ENCODE assay signal across 9 cellular contexts in genomic region chr2:50746526-50746925, GRCh38.
DNase-seq lines count a peak whose midpoint lies in the region; ATAC-seq lines count a peak whose summit lies in the region.
"Had no signal": no experiment of that assay in that cellular context is flagged by ENCODE, and none has a peak within 500 bp of the region (broad histone marks: within the 10 kb centered on the region; RNA-seq: fewer than 3 reads in every experiment).

No MANE protein-coding gene starts in this region.

- ATAC-seq in HG02610 (IDR thresholded peaks at IDR 0.05; ENCODE audit: unreplicated experiment): peak; percentile 86
- ATAC-seq in activated naive CD4-positive, alpha-beta T cell treated with anti-CD3 and anti-CD28 coated beads, Interleukin-2, amount 50 U/mL, for 72 hours: no peak

- WGBS in iPS DF 6.9 (ENCODE audit: insufficient coverage, insufficient read length): no CpG with 5 or more reads among the region's 2 CpGs

- H3K4me3 ChIP-seq in iPS DF 6.9 (ENCODE audit: low read length): no peak overlapping the region

- no peaks in the 10 kb centered on the region for H3K27me3 ChIP-seq in iPS DF 6.9 (ENCODE audit: control insufficient read depth, insufficient read depth, low read length)
- H3K27me3 ChIP-seq: neutrophil had no signal

- H3K36me3 Mint-ChIP-seq in activated naive CD4-positive, alpha-beta T cell treated with anti-CD3 and anti-CD28 coated beads, Interleukin-2, amount 50 U/mL, for 72 hours: no peaks in the 10 kb centered on the region

- H3K27ac ChIP-seq in iPS DF 6.9 (ENCODE audit: low read length): no peak overlapping the region
- H3K27ac ChIP-seq: neutrophil had no signal

- H3K9me3 Mint-ChIP-seq in activated naive CD4-positive, alpha-beta T cell treated with anti-CD3 and anti-CD28 coated beads, Interleukin-2, amount 50 U/mL, for 72 hours: peaks cover 4 to 6% of the 10 kb centered on the region in 2 donors

- H3K4me1 ChIP-seq in iPS DF 6.9 (ENCODE audit: control insufficient read depth, insufficient read depth, low read length): no peaks in the 10 kb centered on the region; the same call in 1 of the 2 replicates

- DNase-seq in NCI-H1417 (lab: John Stamatoyannopoulos, UW) (peak in 2 of 3 experiments; percentile 17 to 95), NCI-H1417 treated with DMSO at 0.1 percent for 48 hours (lab: John Stamatoyannopoulos, UW) (no peak), RKO (ENCODE audit: low spot score) (peak; percentile 40), iPS DF 6.9 (ENCODE audit: low read depth, low spot score) (peak; percentile 33), GF-D8 (lab: John Stamatoyannopoulos, UW) (no peak), occipital lobe (lab: John Stamatoyannopoulos, UW) (no peak)
- DNase-seq in activated naive CD4-positive, alpha-beta T cell treated with anti-CD3 and anti-CD28 coated beads, Interleukin-2, amount 50 U/mL, for 72 hours (ENCODE audit: low spot score in 2 of 2): no peak

- no peak overlapping the region for H3K27ac Mint-ChIP-seq in activated naive CD4-positive, alpha-beta T cell treated with anti-CD3 and anti-CD28 coated beads, Interleukin-2, amount 50 U/mL, for 72 hours

- no peaks in the 10 kb centered on the region for H3K9me3 ChIP-seq in iPS DF 6.9 (ENCODE audit: control insufficient read depth, insufficient read depth, low read length)
- H3K9me3 ChIP-seq: neutrophil had no signal

- H3K36me3 ChIP-seq in iPS DF 6.9 (ENCODE audit: control insufficient read depth, insufficient read depth, low read length): no peaks in the 10 kb centered on the region
- H3K36me3 ChIP-seq: neutrophil had no signal

Comparison
In these comparisons a context has a peak if more than half of its experiments do, and no peak if none do; other contexts are left out.
1. DNase-seq: peak in NCI-H1417 (2 of 3), RKO (single experiment) and iPS DF 6.9 (single experiment); none in NCI-H1417 treated with DMSO at 0.1 percent for 48 hours (single experiment), GF-D8 (single experiment), occipital lobe (single experiment) and activated naive CD4-positive, alpha-beta T cell treated with anti-CD3 and anti-CD28 coated beads, Interleukin-2, amount 50 U/mL, for 72 hours (0 of 2).